ENCODE assay signal across 8 cellular contexts in genomic region chr1:66929999-66930822, GRCh38.
DNase-seq lines count a peak whose midpoint lies in the region; ATAC-seq and TF ChIP-seq lines count a peak whose summit lies in the region.

No MANE protein-coding gene starts in this region.

- peak; percentile 69 for ATAC-seq in GM19023 (IDR thresholded peaks at IDR 0.05; ENCODE audit: unreplicated experiment)
- peak; percentile 72 for ATAC-seq in HG03175 (IDR thresholded peaks at IDR 0.05; ENCODE audit: unreplicated experiment)

- H3K4me3 ChIP-seq in AG10803 (ENCODE audit: low read length), result peak overlapping the region; percentile 76

- no peak; the same call in 1 of the 2 replicates for TF ChIP-seq CTCF in AG10803 (conservative IDR thresholded peaks at IDR 0.05; ENCODE audit: low read length)

- DNase-seq in AG10803 (ENCODE audit: low read depth) (peak; percentile 92), NCI-H226 (peak; percentile 95), islet precursor cell (peak; percentile 98)
- peak; percentile 88 for DNase-seq in activated CD4-positive, CD25-positive, alpha-beta regulatory T cell treated with anti-CD3 and anti-CD28 coated beads, Interleukin-2, amount 50 U/mL, for 16 hours (ENCODE audit: low read depth, low spot score)
- peak; percentile 91 for DNase-seq in central memory CD4-positive, alpha-beta T cell
- peak; percentile 87 to 89 for DNase-seq in stimulated activated CD4-positive, alpha-beta T cell treated with anti-CD3 and anti-CD28 coated beads, Interleukin-12 subunit alpha, Interleukin-12 subunit beta, amount 100 ng/mL, for 24 hours (ENCODE audit: low read depth in 2 of 2)

Comparison
In these comparisons a context has a peak if more than half of its experiments do, and no peak if none do; other contexts are left out.
1. Peak in every context shown above with its lines: DNase-seq, ATAC-seq and H3K4me3 ChIP-seq.